3 cellular contexts compared by ENCODE assay signal in the genomic region with DNA sequence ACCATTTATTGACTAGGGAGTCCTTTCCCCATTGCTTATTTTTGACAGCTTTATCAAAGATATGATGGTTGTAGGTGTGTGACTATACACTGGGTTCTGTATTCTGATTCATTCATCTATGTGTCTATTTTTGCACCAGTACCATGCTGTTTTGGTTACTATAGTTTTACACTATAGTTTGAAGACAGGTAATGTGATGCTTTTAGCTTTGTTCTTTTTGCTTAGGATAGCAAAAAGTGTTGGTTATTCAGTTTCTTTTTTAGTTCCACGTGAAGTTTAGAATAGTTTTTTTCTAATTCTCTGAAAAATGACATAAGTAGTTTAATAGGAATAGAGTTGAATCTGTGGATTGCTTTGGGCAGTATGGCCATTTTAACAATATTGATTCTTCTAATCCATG.
TF ChIP-seq lines count a peak whose summit lies in the region.

No MANE protein-coding gene starts in this region.

TF ChIP-seq in A549, 52 proteins besides CTCF, POLR2A, EP300 and RAD21:
- 0 out of 2 replicates have a peak, but pooled peaks have one; percentile 37 for TF ChIP-seq KDM1A (IDR thresholded peaks at IDR 0.05; ENCODE audit: low read depth)
- peak; percentile 84 for TF ChIP-seq MAFK (IDR thresholded peaks at IDR 0.05; ENCODE audit: partially characterized antibody)
- TF ChIP-seq CHD2 (IDR thresholded peaks at IDR 0.05; ENCODE audit: low read length, partially characterized antibody) = no peak
- no peak for TF ChIP-seq HEYL (CRISPR knock-in tag; IDR thresholded peaks at IDR 0.05)
- TF ChIP-seq ESRRA (IDR thresholded peaks at IDR 0.05; ENCODE audit: borderline replicate concordance, low read length) = no peak
- TF ChIP-seq, protein P1, sequence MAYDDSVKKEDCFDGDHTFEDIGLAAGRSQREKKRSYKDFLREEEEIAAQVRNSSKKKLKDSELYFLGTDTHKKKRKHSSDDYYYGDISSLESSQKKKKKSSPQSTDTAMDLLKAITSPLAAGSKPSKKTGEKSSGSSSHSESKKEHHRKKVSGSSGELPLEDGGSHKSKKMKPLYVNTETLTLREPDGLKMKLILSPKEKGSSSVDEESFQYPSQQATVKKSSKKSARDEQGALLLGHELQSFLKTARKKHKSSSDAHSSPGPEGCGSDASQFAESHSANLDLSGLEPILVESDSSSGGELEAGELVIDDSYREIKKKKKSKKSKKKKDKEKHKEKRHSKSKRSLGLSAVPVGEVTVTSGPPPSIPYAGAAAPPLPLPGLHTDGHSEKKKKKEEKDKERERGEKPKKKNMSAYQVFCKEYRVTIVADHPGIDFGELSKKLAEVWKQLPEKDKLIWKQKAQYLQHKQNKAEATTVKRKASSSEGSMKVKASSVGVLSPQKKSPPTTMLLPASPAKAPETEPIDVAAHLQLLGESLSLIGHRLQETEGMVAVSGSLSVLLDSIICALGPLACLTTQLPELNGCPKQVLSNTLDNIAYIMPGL (CRISPR knock-in tag; IDR thresholded peaks at IDR 0.05; ENCODE audit: borderline replicate concordance) = no peak
- TF ChIP-seq TP53 (CRISPR knock-in tag; IDR thresholded peaks at IDR 0.05) = no peak
- TF ChIP-seq, protein P2, sequence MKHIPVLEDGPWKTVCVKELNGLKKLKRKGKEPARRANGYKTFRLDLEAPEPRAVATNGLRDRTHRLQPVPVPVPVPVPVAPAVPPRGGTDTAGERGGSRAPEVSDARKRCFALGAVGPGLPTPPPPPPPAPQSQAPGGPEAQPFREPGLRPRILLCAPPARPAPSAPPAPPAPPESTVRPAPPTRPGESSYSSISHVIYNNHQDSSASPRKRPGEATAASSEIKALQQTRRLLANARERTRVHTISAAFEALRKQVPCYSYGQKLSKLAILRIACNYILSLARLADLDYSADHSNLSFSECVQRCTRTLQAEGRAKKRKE (CRISPR knock-in tag; IDR thresholded peaks at IDR 0.05; ENCODE audit: low read depth) = no peak
- no peak for TF ChIP-seq USF2 (IDR thresholded peaks at IDR 0.05)
- TF ChIP-seq RARB (CRISPR knock-in tag; IDR thresholded peaks at IDR 0.05) = no peak
- TF ChIP-seq EHMT2 (IDR thresholded peaks at IDR 0.05; ENCODE audit: low read depth) = no peak
- TF ChIP-seq, protein P3, sequence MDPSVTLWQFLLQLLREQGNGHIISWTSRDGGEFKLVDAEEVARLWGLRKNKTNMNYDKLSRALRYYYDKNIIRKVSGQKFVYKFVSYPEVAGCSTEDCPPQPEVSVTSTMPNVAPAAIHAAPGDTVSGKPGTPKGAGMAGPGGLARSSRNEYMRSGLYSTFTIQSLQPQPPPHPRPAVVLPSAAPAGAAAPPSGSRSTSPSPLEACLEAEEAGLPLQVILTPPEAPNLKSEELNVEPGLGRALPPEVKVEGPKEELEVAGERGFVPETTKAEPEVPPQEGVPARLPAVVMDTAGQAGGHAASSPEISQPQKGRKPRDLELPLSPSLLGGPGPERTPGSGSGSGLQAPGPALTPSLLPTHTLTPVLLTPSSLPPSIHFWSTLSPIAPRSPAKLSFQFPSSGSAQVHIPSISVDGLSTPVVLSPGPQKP (IDR thresholded peaks at IDR 0.05; ENCODE audit: low read depth, low read length) = no peak
- TF ChIP-seq FOSB (CRISPR knock-in tag; IDR thresholded peaks at IDR 0.05) = no peak

TF ChIP-seq in HEK293, 187 proteins besides CTCF, POLR2A, EP300 and RAD21:
- TF ChIP-seq, protein P4, sequence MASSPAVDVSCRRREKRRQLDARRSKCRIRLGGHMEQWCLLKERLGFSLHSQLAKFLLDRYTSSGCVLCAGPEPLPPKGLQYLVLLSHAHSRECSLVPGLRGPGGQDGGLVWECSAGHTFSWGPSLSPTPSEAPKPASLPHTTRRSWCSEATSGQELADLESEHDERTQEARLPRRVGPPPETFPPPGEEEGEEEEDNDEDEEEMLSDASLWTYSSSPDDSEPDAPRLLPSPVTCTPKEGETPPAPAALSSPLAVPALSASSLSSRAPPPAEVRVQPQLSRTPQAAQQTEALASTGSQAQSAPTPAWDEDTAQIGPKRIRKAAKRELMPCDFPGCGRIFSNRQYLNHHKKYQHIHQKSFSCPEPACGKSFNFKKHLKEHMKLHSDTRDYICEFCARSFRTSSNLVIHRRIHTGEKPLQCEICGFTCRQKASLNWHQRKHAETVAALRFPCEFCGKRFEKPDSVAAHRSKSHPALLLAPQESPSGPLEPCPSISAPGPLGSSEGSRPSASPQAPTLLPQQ (tag by site-specific recombination; IDR thresholded peaks at IDR 0.05) = no peak
- TF ChIP-seq ZNF311 (tag by site-specific recombination; IDR thresholded peaks at IDR 0.05; ENCODE audit: borderline replicate concordance) = no peak
- TF ChIP-seq, protein P5, sequence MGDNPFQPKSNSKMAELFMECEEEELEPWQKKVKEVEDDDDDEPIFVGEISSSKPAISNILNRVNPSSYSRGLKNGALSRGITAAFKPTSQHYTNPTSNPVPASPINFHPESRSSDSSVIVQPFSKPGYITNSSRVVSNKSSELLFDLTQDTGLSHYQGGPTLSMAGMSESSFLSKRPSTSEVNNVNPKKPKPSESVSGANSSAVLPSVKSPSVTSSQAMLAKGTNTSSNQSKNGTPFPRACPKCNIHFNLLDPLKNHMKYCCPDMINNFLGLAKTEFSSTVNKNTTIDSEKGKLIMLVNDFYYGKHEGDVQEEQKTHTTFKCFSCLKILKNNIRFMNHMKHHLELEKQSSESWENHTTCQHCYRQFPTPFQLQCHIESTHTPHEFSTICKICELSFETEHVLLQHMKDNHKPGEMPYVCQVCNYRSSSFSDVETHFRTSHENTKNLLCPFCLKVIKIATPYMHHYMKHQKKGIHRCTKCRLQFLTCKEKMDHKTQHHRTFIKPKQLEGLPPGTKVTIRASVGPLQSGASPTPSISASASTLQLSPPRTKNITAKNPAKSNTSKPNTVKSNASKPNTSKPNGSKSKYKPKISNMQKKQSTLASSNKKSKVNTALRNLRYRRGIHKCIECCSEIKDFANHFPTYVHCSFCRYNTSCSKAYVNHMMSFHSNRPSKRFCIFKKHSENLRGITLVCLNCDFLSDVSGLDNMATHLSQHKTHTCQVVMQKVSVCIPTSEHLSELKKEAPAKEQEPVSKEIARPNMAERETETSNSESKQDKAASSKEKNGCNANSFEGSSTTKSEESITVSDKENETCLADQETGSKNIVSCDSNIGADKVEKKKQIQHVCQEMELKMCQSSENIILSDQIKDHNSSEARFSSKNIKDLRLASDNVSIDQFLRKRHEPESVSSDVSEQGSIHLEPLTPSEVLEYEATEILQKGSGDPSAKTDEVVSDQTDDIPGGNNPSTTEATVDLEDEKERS (tag by site-specific recombination; IDR thresholded peaks at IDR 0.05) = no peak
- TF ChIP-seq ZNF561 (tag by site-specific recombination; IDR thresholded peaks at IDR 0.05; ENCODE audit: borderline replicate concordance) = no peak
- TF ChIP-seq, protein P6, sequence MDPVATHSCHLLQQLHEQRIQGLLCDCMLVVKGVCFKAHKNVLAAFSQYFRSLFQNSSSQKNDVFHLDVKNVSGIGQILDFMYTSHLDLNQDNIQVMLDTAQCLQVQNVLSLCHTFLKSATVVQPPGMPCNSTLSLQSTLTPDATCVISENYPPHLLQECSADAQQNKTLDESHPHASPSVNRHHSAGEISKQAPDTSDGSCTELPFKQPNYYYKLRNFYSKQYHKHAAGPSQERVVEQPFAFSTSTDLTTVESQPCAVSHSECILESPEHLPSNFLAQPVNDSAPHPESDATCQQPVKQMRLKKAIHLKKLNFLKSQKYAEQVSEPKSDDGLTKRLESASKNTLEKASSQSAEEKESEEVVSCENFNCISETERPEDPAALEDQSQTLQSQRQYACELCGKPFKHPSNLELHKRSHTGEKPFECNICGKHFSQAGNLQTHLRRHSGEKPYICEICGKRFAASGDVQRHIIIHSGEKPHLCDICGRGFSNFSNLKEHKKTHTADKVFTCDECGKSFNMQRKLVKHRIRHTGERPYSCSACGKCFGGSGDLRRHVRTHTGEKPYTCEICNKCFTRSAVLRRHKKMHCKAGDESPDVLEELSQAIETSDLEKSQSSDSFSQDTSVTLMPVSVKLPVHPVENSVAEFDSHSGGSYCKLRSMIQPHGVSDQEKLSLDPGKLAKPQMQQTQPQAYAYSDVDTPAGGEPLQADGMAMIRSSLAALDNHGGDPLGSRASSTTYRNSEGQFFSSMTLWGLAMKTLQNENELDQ (tag by site-specific recombination; IDR thresholded peaks at IDR 0.05; ENCODE audit: low read depth) = no peak
- no peak for TF ChIP-seq ZNF830 (tag by site-specific recombination; IDR thresholded peaks at IDR 0.05; ENCODE audit: low read depth)
- peak; percentile 52 for TF ChIP-seq SETDB1 (IDR thresholded peaks at IDR 0.05; ENCODE audit: insufficient read length, low read length)
- no peak for TF ChIP-seq ZNF785 (tag by site-specific recombination; IDR thresholded peaks at IDR 0.05)

TF ChIP-seq in K562, 482 proteins besides CTCF, POLR2A, EP300 and RAD21 (continued from another document):
- TF ChIP-seq ZNF316 (IDR thresholded peaks at IDR 0.05) = peak; percentile 45; the same call in 1 of the 2 replicates
